ENCODE assay signal across 1 cellular context in genomic region chr14:28012629-28013415, GRCh38.
TF ChIP-seq lines count a peak whose summit lies in the region.

No MANE protein-coding gene starts in this region.

TF ChIP-seq in HepG2, 621 proteins besides CTCF, POLR2A, EP300 and RAD21 (continued from another document):
- no peak for TF ChIP-seq SMARCE1 (IDR thresholded peaks at IDR 0.05; ENCODE audit: borderline replicate concordance)
- no peak for TF ChIP-seq ZNF619 (CRISPR knock-in tag; IDR thresholded peaks at IDR 0.05)
- no peak for TF ChIP-seq BCLAF1 (IDR thresholded peaks at IDR 0.05)
- TF ChIP-seq, protein P1, sequence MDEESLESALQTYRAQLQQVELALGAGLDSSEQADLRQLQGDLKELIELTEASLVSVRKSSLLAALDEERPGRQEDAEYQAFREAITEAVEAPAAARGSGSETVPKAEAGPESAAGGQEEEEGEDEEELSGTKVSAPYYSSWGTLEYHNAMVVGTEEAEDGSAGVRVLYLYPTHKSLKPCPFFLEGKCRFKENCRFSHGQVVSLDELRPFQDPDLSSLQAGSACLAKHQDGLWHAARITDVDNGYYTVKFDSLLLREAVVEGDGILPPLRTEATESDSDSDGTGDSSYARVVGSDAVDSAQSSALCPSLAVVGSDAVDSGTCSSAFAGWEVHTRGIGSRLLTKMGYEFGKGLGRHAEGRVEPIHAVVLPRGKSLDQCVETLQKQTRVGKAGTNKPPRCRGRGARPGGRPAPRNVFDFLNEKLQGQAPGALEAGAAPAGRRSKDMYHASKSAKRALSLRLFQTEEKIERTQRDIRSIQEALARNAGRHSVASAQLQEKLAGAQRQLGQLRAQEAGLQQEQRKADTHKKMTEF (CRISPR knock-in tag; IDR thresholded peaks at IDR 0.05), result no peak
- TF ChIP-seq ZBTB25 (CRISPR knock-in tag; IDR thresholded peaks at IDR 0.05), result no peak
- TF ChIP-seq ZMYM3 (CRISPR knock-in tag; IDR thresholded peaks at IDR 0.05), result no peak
- TF ChIP-seq ZNF724P (CRISPR knock-in tag; IDR thresholded peaks at IDR 0.05; ENCODE audit: borderline replicate concordance), result no peak
- no peak for TF ChIP-seq ZNF747 (CRISPR knock-in tag; IDR thresholded peaks at IDR 0.05; ENCODE audit: borderline replicate concordance)
- no peak for TF ChIP-seq ZNF547 (CRISPR knock-in tag; IDR thresholded peaks at IDR 0.05)
- TF ChIP-seq, protein P2, sequence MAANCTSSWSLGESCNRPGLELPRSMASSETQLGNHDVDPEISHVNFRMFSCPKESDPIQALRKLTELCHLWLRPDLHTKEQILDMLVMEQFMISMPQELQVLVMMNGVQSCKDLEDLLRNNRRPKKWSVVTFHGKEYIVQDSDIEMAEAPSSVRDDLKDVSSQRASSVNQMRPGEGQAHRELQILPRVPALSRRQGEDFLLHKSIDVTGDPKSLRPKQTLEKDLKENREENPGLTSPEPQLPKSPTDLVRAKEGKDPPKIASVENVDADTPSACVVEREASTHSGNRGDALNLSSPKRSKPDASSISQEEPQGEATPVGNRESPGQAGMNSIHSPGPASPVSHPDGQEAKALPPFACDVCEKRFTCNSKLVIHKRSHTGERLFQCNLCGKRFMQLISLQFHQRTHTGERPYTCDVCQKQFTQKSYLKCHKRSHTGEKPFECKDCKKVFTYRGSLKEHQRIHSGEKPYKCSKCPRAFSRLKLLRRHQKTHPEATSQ (CRISPR knock-in tag; IDR thresholded peaks at IDR 0.05; ENCODE audit: borderline replicate concordance), result no peak
- TF ChIP-seq NKX3-1 (CRISPR knock-in tag; IDR thresholded peaks at IDR 0.05), result no peak
- TF ChIP-seq YY1 (IDR thresholded peaks at IDR 0.05; ENCODE audit: insufficient read depth, insufficient replicate concordance, low read depth, low read length), result no peak
- no peak for TF ChIP-seq ZBTB42 (CRISPR knock-in tag; IDR thresholded peaks at IDR 0.05)
- TF ChIP-seq PBX2 (CRISPR knock-in tag; IDR thresholded peaks at IDR 0.05), result no peak
